Comparison of ENCODE assay signal across 8 cellular contexts in genomic region chr11:1854132-1854948, GRCh38. TPM values are rescaled to one million over a fixed set of nuclear protein-coding genes. Genes with fewer than 3 reads are reported as not detected.
DNase-seq lines count a peak whose midpoint lies in the region; ATAC-seq and TF ChIP-seq lines count a peak whose summit lies in the region.
"Had no signal": no experiment of that assay in that cellular context is flagged by ENCODE, and none has a peak within 500 bp of the region (broad histone marks: within the 10 kb centered on the region; RNA-seq: fewer than 3 reads in every experiment).

No MANE protein-coding gene starts in this region.

- TF ChIP-seq CTCF in Peyer's patch (IDR thresholded peaks at IDR 0.05) (no peak), BE2C (IDR thresholded peaks at IDR 0.05; ENCODE audit: low read depth, low read length) (no peak)

- peak overlapping the region; percentile 47 to 64 (median 51) for H3K4me3 ChIP-seq in Peyer's patch
- H3K4me3 ChIP-seq in BE2C (ENCODE audit: low read depth, low read length): no peak overlapping the region

- peak in 1 of 3 donors; percentile 61 for DNase-seq in Peyer's patch
- DNase-seq in stimulated activated CD8-positive, alpha-beta memory T cell treated with anti-CD3 and anti-CD28 coated beads, Interleukin-4, amount 100 ng/mL, for 48 hours: peak; percentile 45
- DNase-seq in NCI-H1436 (lab: John Stamatoyannopoulos, UW): no peak
- DNase-seq in BE2C: no peak
- no peak for DNase-seq in stimulated activated naive CD4-positive, alpha-beta T cell (lab: John Stamatoyannopoulos, UW)

- peak overlapping the region in 3 of 4 donors; percentile 61 to 85 (median 83) for H3K27ac ChIP-seq in Peyer's patch

- H3K9me3 ChIP-seq in Peyer's patch (no peaks in the 10 kb centered on the region), BE2C (no peaks in the 10 kb centered on the region)

- no peaks in the 10 kb centered on the region for H3K27me3 ChIP-seq in Peyer's patch
- no peaks in the 10 kb centered on the region for H3K27me3 ChIP-seq in BE2C

- TF ChIP-seq POLR2A in Peyer's patch (IDR thresholded peaks at IDR 0.05): no peak

- H3K36me3 ChIP-seq in Peyer's patch (no peaks in the 10 kb centered on the region), BE2C (no peaks in the 10 kb centered on the region)

- H3K4me1 ChIP-seq in Peyer's patch (peaks cover 0 to 53% (median 31%) of the 10 kb centered on the region in 4 donors), BE2C (no peaks in the 10 kb centered on the region)

- peak; percentile 17 for ATAC-seq in GM18873 (IDR thresholded peaks at IDR 0.05; ENCODE audit: low FRiP score, unreplicated experiment)
- ATAC-seq in HG02623 (IDR thresholded peaks at IDR 0.05; ENCODE audit: unreplicated experiment): peak; percentile 23

RNA-seq across cellular contexts. Expression of gene LSP1, which starts 1.5 kb away (rescaled TPM):
- total RNA-seq in Peyer's patch: 100 to 1,000 TPM in 1 of 4 donors, 10 to 100 TPM in 3; 10.6 to 175 (median 15.4) TPM
- polyA plus RNA-seq in BE2C (2012; ENCODE audit: insufficient read depth, insufficient read length, low read depth): 1.6 TPM
- total RNA-seq: lung microvascular endothelial cell had no signal

RNA-seq across cellular contexts. Expression of gene TNNI2, which starts 15.6 kb away (rescaled TPM):
- 10 to 100 TPM in 1 of 4 donors, 1 to 10 TPM in 2, not detected in 1; 4.7 to 23.9 (median 9.3) TPM for total RNA-seq in Peyer's patch
- polyA plus RNA-seq in BE2C (2012; ENCODE audit: insufficient read depth, insufficient read length, low read depth): 0.66 TPM
- total RNA-seq: lung microvascular endothelial cell had no signal

RNA-seq across cellular contexts. Expression of gene SYT8, which starts 19.6 kb away (rescaled TPM):
- 10 to 100 TPM in 3 of 4 donors, not detected in 1; 21.3 to 57.6 (median 44.6) TPM for total RNA-seq in Peyer's patch
- polyA plus RNA-seq in BE2C (2012; ENCODE audit: insufficient read depth, insufficient read length, low read depth): not detected
- total RNA-seq: lung microvascular endothelial cell had no signal

RNA-seq across cellular contexts. Expression of gene PRR33, which starts 37.4 kb away (rescaled TPM):
- not detected for total RNA-seq in Peyer's patch
- polyA plus RNA-seq in BE2C (2012; ENCODE audit: insufficient read depth, insufficient read length, low read depth): not detected
- total RNA-seq: lung microvascular endothelial cell had no signal
